ENCODE assay signal across 23 cellular contexts in genomic region chr10:84565881-84566280, GRCh38.
DNase-seq lines count a peak whose midpoint lies in the region; ATAC-seq and TF ChIP-seq lines count a peak whose summit lies in the region.
"Had no signal": no experiment of that assay in that cellular context is flagged by ENCODE, and none has a peak within 500 bp of the region (broad histone marks: within the 10 kb centered on the region; RNA-seq: fewer than 3 reads in every experiment).

No MANE protein-coding gene starts in this region.

- TF ChIP-seq POLR2A in tibial nerve (IDR thresholded peaks at IDR 0.05): no peak

- no peak overlapping the region for H3K4me3 ChIP-seq in colonic mucosa
- no peak overlapping the region for H3K4me3 ChIP-seq in endodermal cell (ENCODE audit: low read length)
- H3K4me3 ChIP-seq in tibial nerve: no peak overlapping the region
- H3K4me3 ChIP-seq: BLaER1, GM12878 had no signal

- no peaks in the 10 kb centered on the region for H3K9me3 ChIP-seq in colonic mucosa
- H3K9me3 ChIP-seq in endodermal cell (ENCODE audit: control insufficient read depth, low read length): peaks cover 34% of the 10 kb centered on the region
- H3K9me3 ChIP-seq in tibial nerve: no peaks in the 10 kb centered on the region
- H3K9me3 ChIP-seq: BE2C had no signal

- 45 to 51% methylated on average over 2 to 3 of the region's 4 CpGs for WGBS in endodermal cell (ENCODE audit: insufficient coverage in 1 of 2, insufficient read length in 1 of 2), 2 experiments
- 75 to 85% methylated on average over 4 of the region's 4 CpGs for whole genome bisulfite sequencing in tibial nerve, 2 donors

- H3K9me3 Mint-ChIP-seq in endodermal cell (peaks cover 35% of the 10 kb centered on the region), glutamatergic neuron (ENCODE audit: unreplicated experiment) (peaks cover 7% of the 10 kb centered on the region)
- H3K9me3 Mint-ChIP-seq: CD4-positive, alpha-beta memory T cell had no signal

- no peak overlapping the region for H3K27ac ChIP-seq in colonic mucosa
- no peak overlapping the region for H3K27ac ChIP-seq in endodermal cell (ENCODE audit: low read depth, low read length)
- no peak overlapping the region for H3K27ac ChIP-seq in tibial nerve
- H3K27ac ChIP-seq: BLaER1 had no signal

- peaks cover 38% of the 10 kb centered on the region for H3K4me1 Mint-ChIP-seq in endodermal cell
- peaks cover 4% of the 10 kb centered on the region for H3K4me1 Mint-ChIP-seq in glutamatergic neuron (ENCODE audit: low read depth, unreplicated experiment)
- H3K4me1 Mint-ChIP-seq: CD4-positive, CD25-positive, alpha-beta regulatory T cell had no signal

- H3K27me3 Mint-ChIP-seq in endodermal cell (ENCODE audit: insufficient read depth) (no peaks in the 10 kb centered on the region), glutamatergic neuron (ENCODE audit: unreplicated experiment) (no peaks in the 10 kb centered on the region)

- H3K27ac Mint-ChIP-seq in endodermal cell (peak overlapping the region; percentile 91), glutamatergic neuron (ENCODE audit: unreplicated experiment) (no peak overlapping the region)
- H3K27ac Mint-ChIP-seq: CD14-positive monocyte; CD4-positive, alpha-beta memory T cell; CD4-positive, CD25-positive, alpha-beta regulatory T cell; CD8-positive, alpha-beta memory T cell had no signal

- ATAC-seq in HG03520 (IDR thresholded peaks at IDR 0.05; ENCODE audit: unreplicated experiment): no peak
- ATAC-seq: GM12878 had no signal

- TF ChIP-seq EP300 in tibial nerve (IDR thresholded peaks at IDR 0.05): no peak

- H3K27me3 ChIP-seq in colonic mucosa: no peaks in the 10 kb centered on the region
- H3K27me3 ChIP-seq in endodermal cell (ENCODE audit: control insufficient read depth, insufficient read depth, low read length, poor library complexity, severe bottlenecking): no peaks in the 10 kb centered on the region
- H3K27me3 ChIP-seq in tibial nerve: no peaks in the 10 kb centered on the region
- H3K27me3 ChIP-seq: BLaER1 had no signal

- H3K4me1 ChIP-seq in colonic mucosa (no peaks in the 10 kb centered on the region), endodermal cell (ENCODE audit: control insufficient read depth, insufficient read depth, low read length) (peaks cover 15% of the 10 kb centered on the region), tibial nerve (no peaks in the 10 kb centered on the region)
- H3K4me1 ChIP-seq: BE2C had no signal

- intact Hi-C loops in colonic mucosa (cut with DNase I): no loop called here

- TF ChIP-seq CTCF in colonic mucosa (IDR thresholded peaks at IDR 0.05) (no peak), endodermal cell (conservative IDR thresholded peaks at IDR 0.05) (no peak), glutamatergic neuron (IDR thresholded peaks at IDR 0.05; ENCODE audit: partially characterized antibody, unreplicated experiment) (no peak), tibial nerve (IDR thresholded peaks at IDR 0.05) (no peak)

- H3K36me3 ChIP-seq in colonic mucosa: no peaks in the 10 kb centered on the region
- no peaks in the 10 kb centered on the region for H3K36me3 ChIP-seq in endodermal cell (ENCODE audit: control insufficient read depth, insufficient read depth, low read length)
- no peaks in the 10 kb centered on the region for H3K36me3 ChIP-seq in tibial nerve
- H3K36me3 ChIP-seq: BE2C, BLaER1 had no signal

- H3K4me3 Mint-ChIP-seq in endodermal cell (no peak overlapping the region), glutamatergic neuron (ENCODE audit: unreplicated experiment) (no peak overlapping the region)
- H3K4me3 Mint-ChIP-seq: CD14-positive monocyte; CD4-positive, alpha-beta memory T cell; CD4-positive, CD25-positive, alpha-beta regulatory T cell; CD8-positive, alpha-beta memory T cell had no signal

- no peak overlapping the region for H3K9ac ChIP-seq in colonic mucosa (ENCODE audit: low read depth in 2 of 2, low read length in 2 of 2)
- H3K9ac ChIP-seq in endodermal cell (ENCODE audit: extremely low read depth, low read length, poor library complexity, severe bottlenecking): no peak overlapping the region
- H3K9ac ChIP-seq: BLaER1 had no signal

- H3K36me3 Mint-ChIP-seq in endodermal cell (ENCODE audit: low read depth): peaks cover 5% of the 10 kb centered on the region
- H3K36me3 Mint-ChIP-seq in glutamatergic neuron (ENCODE audit: unreplicated experiment): no peaks in the 10 kb centered on the region
- H3K36me3 Mint-ChIP-seq: CD14-positive monocyte; CD4-positive, alpha-beta memory T cell; CD4-positive, CD25-positive, alpha-beta regulatory T cell; CD8-positive, alpha-beta memory T cell had no signal

- DNase-seq in colonic mucosa: peak; percentile 2
- DNase-seq in endodermal cell: no peak
- no peak for DNase-seq in glutamatergic neuron
- DNase-seq in tibial nerve (ENCODE audit: low spot score in 2 of 2): no peak
- DNase-seq: 8988T; ACHN; BE2C; C1 segment of cervical spinal cord; CD4-positive, alpha-beta memory T cell; CD4-positive, CD25-positive, alpha-beta regulatory T cell; CD8-positive, alpha-beta memory T cell; COR-L47; DMS 273 treated with DMSO at 0.1 percent for 48 hours; DMS153; DMS53; DMS79; DND-41; EL; GDM1 had no signal
